Comparison of ENCODE assay signal across 11 cellular contexts in genomic region chr11:8788616-8789015, GRCh38.
"Had no signal": no experiment of that assay in that cellular context is flagged by ENCODE, and none has a peak within 500 bp of the region (broad histone marks: within the 10 kb centered on the region; RNA-seq: fewer than 3 reads in every experiment).

No MANE protein-coding gene starts in this region.

- DNase-seq: activated CD4-positive, alpha-beta memory T cell treated with anti-CD3 and anti-CD28 coated beads for 36 hours; activated CD4-positive, alpha-beta T cell treated with anti-CD3 and anti-CD28 coated beads for 36 hours; activated T-cell treated with anti-CD3 and anti-CD28 coated beads for 4 hours; heart left ventricle; immature natural killer cell; naive thymus-derived CD4-positive, alpha-beta T cell; stimulated activated naive B cell treated with anti-CD40 and anti-IgM and Interleukin-4, amounts not matched to agents 10 μg/mL and 1 μg/mL and 100 μg/mL, for 72 hours; trophoblast cell had no signal

- H3K27me3 ChIP-seq: cardiac muscle cell, heart left ventricle had no signal

- H3K36me3 ChIP-seq: cardiac muscle cell, heart left ventricle had no signal

- H3K9me3 ChIP-seq: heart left ventricle had no signal

- H3K4me3 ChIP-seq: cardiac muscle cell, heart left ventricle had no signal

- ATAC-seq: activated CD4-positive, alpha-beta T cell treated with anti-CD3 and anti-CD28 coated beads for 36 hours; heart left ventricle; naive thymus-derived CD4-positive, alpha-beta T cell; sciatic nerve; stimulated activated naive B cell treated with anti-CD40 and anti-IgM and Interleukin-4, amounts not matched to agents 10 μg/mL and 1 μg/mL and 100 μg/mL, for 72 hours had no signal

- H3K27ac ChIP-seq: cardiac muscle cell, parathyroid adenoma had no signal
